26 cellular contexts compared by ENCODE assay signal in the genomic region with DNA sequence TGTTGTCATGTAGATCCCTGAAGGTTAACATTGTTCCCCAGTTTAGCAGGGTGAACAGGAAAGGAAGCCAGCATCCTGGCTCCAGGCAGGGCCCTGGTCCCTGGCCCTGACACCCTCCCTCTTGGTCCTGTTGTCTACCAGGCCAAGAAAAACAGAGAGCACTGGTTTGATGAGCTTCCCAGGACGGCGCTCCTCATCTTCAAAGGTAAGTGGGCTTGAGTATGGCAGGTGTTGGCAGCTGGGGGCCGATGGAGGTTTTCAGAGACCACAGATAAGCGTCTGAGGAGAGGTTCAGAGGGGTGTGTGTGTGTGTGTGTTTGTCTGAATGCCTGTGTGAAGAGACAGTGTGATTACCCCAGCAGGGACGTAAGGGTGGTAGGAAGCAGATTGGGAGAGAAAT. TPM values are rescaled to one million over a fixed set of nuclear protein-coding genes. Genes with fewer than 3 reads are reported as not detected.
A peak's percentile ranks its signal among the peaks of the same experiment; 100 is the strongest.
DNase-seq lines count a peak whose midpoint lies in the region; ATAC-seq lines count a peak whose summit lies in the region.
"Had no signal": no experiment of that assay in that cellular context is flagged by ENCODE, and none has a peak within 500 bp of the region (broad histone marks: within the 10 kb centered on the region; RNA-seq: fewer than 3 reads in every experiment).

No MANE protein-coding gene starts in this region.

- no peak for ATAC-seq in naive thymus-derived CD8-positive, alpha-beta T cell
- ATAC-seq in HG02642 (IDR thresholded peaks at IDR 0.05; ENCODE audit: poor library complexity, unreplicated experiment): no peak
- ATAC-seq: activated CD4-positive, CD25-positive, alpha-beta regulatory T cell treated with anti-CD3 and anti-CD28 coated beads, Interleukin-2, amount 50 U/mL, for 24 hours had no signal

- peaks cover 13% of the 10 kb centered on the region for H3K36me3 Mint-ChIP-seq in T-helper 2 cell treated with Interferon-gamma antibody and Interleukin-4, amounts not matched to agents 5 μg/mL and 100 μg/mL, for 36 hours (ENCODE audit: low read depth)
- peaks cover 5% of the 10 kb centered on the region for H3K36me3 Mint-ChIP-seq in activated naive CD8-positive, alpha-beta T cell
- peaks cover 0 to 69% (median 15%) of the 10 kb centered on the region in 3 donors for H3K36me3 Mint-ChIP-seq in naive thymus-derived CD8-positive, alpha-beta T cell

- H3K4me3 ChIP-seq in SJCRH30: no peak overlapping the region
- H3K4me3 ChIP-seq: breast epithelium, colonic mucosa, Peyer's patch, SJSA1, stomach, thyroid gland had no signal

- H3K9me3 ChIP-seq in SJCRH30 (replicated peaks): no peaks in the 10 kb centered on the region
- H3K9me3 ChIP-seq: breast epithelium, colonic mucosa, Peyer's patch, SJSA1, stomach, thyroid gland had no signal

- H3K36me3 ChIP-seq in SJCRH30: no peaks in the 10 kb centered on the region
- H3K36me3 ChIP-seq: breast epithelium, colonic mucosa had no signal

- H3K27me3 Mint-ChIP-seq in T-helper 2 cell treated with Interferon-gamma antibody and Interleukin-4, amounts not matched to agents 5 μg/mL and 100 μg/mL, for 36 hours (ENCODE audit: low read depth): no peaks in the 10 kb centered on the region
- no peaks in the 10 kb centered on the region for H3K27me3 Mint-ChIP-seq in activated naive CD8-positive, alpha-beta T cell
- H3K27me3 Mint-ChIP-seq in naive thymus-derived CD8-positive, alpha-beta T cell: no peaks in the 10 kb centered on the region
- H3K27me3 Mint-ChIP-seq: activated CD4-positive, alpha-beta memory T cell treated with anti-CD3 and anti-CD28 coated beads, Interleukin-2, amount 10 ng/mL, durations not matched to agents 7 days and 5 days had no signal

- H3K27ac Mint-ChIP-seq in T-helper 2 cell treated with Interferon-gamma antibody and Interleukin-4, amounts not matched to agents 5 μg/mL and 100 μg/mL, for 36 hours: peak overlapping the region; percentile 10
- peak overlapping the region; percentile 35 for H3K27ac Mint-ChIP-seq in activated naive CD8-positive, alpha-beta T cell
- peak overlapping the region in 6 of 10 donors; percentile 3 to 86 (median 18) for H3K27ac Mint-ChIP-seq in naive thymus-derived CD8-positive, alpha-beta T cell
- H3K27ac Mint-ChIP-seq: activated CD4-positive, alpha-beta memory T cell treated with anti-CD3 and anti-CD28 coated beads, Interleukin-2, amount 10 ng/mL, durations not matched to agents 7 days and 5 days had no signal

- POLR2A ChIA-PET in naive thymus-derived CD8-positive, alpha-beta T cell (lab: Charles Lee): no interaction called here

- no peaks in the 10 kb centered on the region for H3K27me3 ChIP-seq in SJCRH30
- H3K27me3 ChIP-seq: breast epithelium, colonic mucosa, Peyer's patch, SJSA1, stomach, thyroid gland had no signal

- no peaks in the 10 kb centered on the region for H3K9me3 Mint-ChIP-seq in T-helper 2 cell treated with Interferon-gamma antibody and Interleukin-4, amounts not matched to agents 5 μg/mL and 100 μg/mL, for 36 hours
- no peaks in the 10 kb centered on the region for H3K9me3 Mint-ChIP-seq in activated naive CD8-positive, alpha-beta T cell (ENCODE audit: low read depth)
- no peaks in the 10 kb centered on the region for H3K9me3 Mint-ChIP-seq in naive thymus-derived CD8-positive, alpha-beta T cell
- H3K9me3 Mint-ChIP-seq: activated CD4-positive, alpha-beta memory T cell treated with anti-CD3 and anti-CD28 coated beads, Interleukin-2, amount 10 ng/mL, durations not matched to agents 7 days and 5 days; CD14-positive monocyte had no signal

- H3K4me1 Mint-ChIP-seq in T-helper 2 cell treated with Interferon-gamma antibody and Interleukin-4, amounts not matched to agents 5 μg/mL and 100 μg/mL, for 36 hours (ENCODE audit: low read depth): no peaks in the 10 kb centered on the region
- H3K4me1 Mint-ChIP-seq in activated naive CD8-positive, alpha-beta T cell (ENCODE audit: low read depth): no peaks in the 10 kb centered on the region
- H3K4me1 Mint-ChIP-seq in naive thymus-derived CD8-positive, alpha-beta T cell: peaks cover 0 to 6% (median 0%) of the 10 kb centered on the region in 4 donors

- no peak overlapping the region for H3K4me3 Mint-ChIP-seq in T-helper 2 cell treated with Interferon-gamma antibody and Interleukin-4, amounts not matched to agents 5 μg/mL and 100 μg/mL, for 36 hours
- H3K4me3 Mint-ChIP-seq in activated naive CD8-positive, alpha-beta T cell: no peak overlapping the region
- no peak overlapping the region for H3K4me3 Mint-ChIP-seq in naive thymus-derived CD8-positive, alpha-beta T cell
- H3K4me3 Mint-ChIP-seq: activated CD4-positive, alpha-beta memory T cell treated with anti-CD3 and anti-CD28 coated beads, Interleukin-2, amount 10 ng/mL, durations not matched to agents 7 days and 5 days; CD14-positive monocyte had no signal

- no peaks in the 10 kb centered on the region for H3K4me1 ChIP-seq in SJCRH30
- H3K4me1 ChIP-seq: breast epithelium, colonic mucosa, Peyer's patch, thyroid gland had no signal

- DNase-seq in T-helper 2 cell treated with Interferon-gamma antibody and Interleukin-4, amounts not matched to agents 5 μg/mL and 100 μg/mL, for 36 hours (ENCODE audit: low spot score): no peak
- DNase-seq in T-helper 2 cell (no peak), NCI-H2029 (lab: John Stamatoyannopoulos, UW) (peak; percentile 55), SJCRH30 (no peak), DMS79 (lab: John Stamatoyannopoulos, UW) (no peak)
- no peak for DNase-seq in naive thymus-derived CD8-positive, alpha-beta T cell
- DNase-seq: activated CD4-positive, alpha-beta memory T cell treated with anti-CD3 and anti-CD28 coated beads, Interleukin-2, amount 10 ng/mL, durations not matched to agents 7 days and 5 days; activated effector memory CD4-positive, alpha-beta T cell treated with anti-CD3 and anti-CD28 coated beads, Interleukin-2, amount 50 U/mL, for 16 hours; amygdala; colonic mucosa; effector memory CD4-positive, alpha-beta T cell; head of caudate nucleus; NCI-H1417 treated with DMSO at 0.1 percent for 48 hours; NCI-H526; nucleus accumbens; stomach; thyroid gland had no signal

- H3K27ac ChIP-seq in SJCRH30: no peak overlapping the region
- H3K27ac ChIP-seq: 22Rv1, breast epithelium, colonic mucosa, KMS-11, Peyer's patch, SJSA1, stomach, thyroid gland had no signal

RNA-seq across cellular contexts. Expression of a gene that starts 56.3 kb away (rescaled TPM):
- total RNA-seq in naive thymus-derived CD8-positive, alpha-beta T cell: 100 to 1,000 TPM; 131 to 136 TPM
- 10 to 100 TPM; 26.3 to 71.2 (median 53.0) TPM for polyA plus RNA-seq in naive thymus-derived CD8-positive, alpha-beta T cell
- total RNA-seq in SJCRH30 (2014; rRNA removed; shearing (Covaris generic)): 8.1 and 9.6 TPM in 2 replicates

RNA-seq across cellular contexts. Expression of a gene that starts 57.4 kb away (rescaled TPM):
- total RNA-seq in naive thymus-derived CD8-positive, alpha-beta T cell: 10 to 100 TPM; 81.2 to 83.0 TPM
- polyA plus RNA-seq in naive thymus-derived CD8-positive, alpha-beta T cell: 10 to 100 TPM in 2 of 3 donors, 1 to 10 TPM in 1; 6.7 to 16.5 (median 11.0) TPM
- 14.3 and 18.4 TPM in 2 replicates for total RNA-seq in SJCRH30 (2014; rRNA removed; shearing (Covaris generic))

Comparison
In these comparisons a context has a peak if more than half of its experiments do, and no peak if none do; other contexts are left out.
1. RNA of a gene that starts 56.3 kb away (total RNA-seq): 131 to 136 TPM in naive thymus-derived CD8-positive, alpha-beta T cell; 8.1 to 9.6 TPM in SJCRH30; every median in the first group is over 10 times any median in the second.
2. Peak in every context shown above with its lines, with median percentiles within 50 percentile points of each other: H3K27ac Mint-ChIP-seq.